ENCODE assay signal across 15 cellular contexts in genomic region chr5:179304466-179304865, GRCh38. TPM values are rescaled to one million over a fixed set of nuclear protein-coding genes. Genes with fewer than 3 reads are reported as not detected.
DNase-seq lines count a peak whose midpoint lies in the region; ATAC-seq, FAIRE-seq and TF ChIP-seq lines count a peak whose summit lies in the region.
"Had no signal": no experiment of that assay in that cellular context is flagged by ENCODE, and none has a peak within 500 bp of the region (broad histone marks: within the 10 kb centered on the region; RNA-seq: fewer than 3 reads in every experiment).

No MANE protein-coding gene starts in this region.

- no peaks in the 10 kb centered on the region for H4K20me1 ChIP-seq in mammary epithelial cell (ENCODE audit: insufficient read depth, low read length)
- H4K20me1 ChIP-seq in astrocyte (ENCODE audit: insufficient read depth, low read length): no peaks in the 10 kb centered on the region

- ATAC-seq in HG03432 (IDR thresholded peaks at IDR 0.05; ENCODE audit: unreplicated experiment): no peak
- ATAC-seq: A549, Panc1 had no signal

- no TSS peak for BruUV-seq in MCF 10A (replicated peaks; lab: Mats Ljungman, UMichigan)
- BruUV-seq in mammary epithelial cell (replicated peaks; lab: Mats Ljungman, UMichigan): no TSS peak

- H3K9me3 ChIP-seq in mammary epithelial cell (replicated peaks; ENCODE audit: insufficient read depth, low read length) (peaks cover 32% of the 10 kb centered on the region), astrocyte (ENCODE audit: insufficient read depth, low read depth, low read length) (no peaks in the 10 kb centered on the region), tibial artery (peaks cover 0 to 15% (median 0%) of the 10 kb centered on the region in 3 donors), breast epithelium (peaks cover 5 to 14% of the 10 kb centered on the region in 2 donors)
- H3K9me3 ChIP-seq: A549, thyroid gland had no signal

- H3K4me1 Mint-ChIP-seq in MCF 10A (ENCODE audit: insufficient read depth, unreplicated experiment) (peaks cover 33% of the 10 kb centered on the region), astrocyte (ENCODE audit: low read depth, unreplicated experiment) (no peaks in the 10 kb centered on the region)

- FAIRE-seq in astrocyte (lab: Jason Lieb, UNC): peak; percentile 95
- FAIRE-seq in islet of Langerhans (lab: Jason Lieb, UNC): peak; percentile 9
- FAIRE-seq: A549 had no signal

- 80% methylated on average over 5 of the region's 5 CpGs for WGBS in mammary epithelial cell (ENCODE audit: low coverage, missing lambda C conversion rate)

- intact Hi-C loops in MCF 10A (cut with micrococcal nuclease): loop anchor here (2.0 kb wide), 1 partner anchor 52 kb away; no protein-coding TSS in a partner anchor
- intact Hi-C loops in mammary epithelial cell (cut with micrococcal nuclease): no loop called here
- intact Hi-C loops in tibial artery (cut with DNase I; ENCODE audit: low total_unique reads): no loop called here
- intact Hi-C loops in breast epithelium (cut with DNase I; ENCODE audit: low total_unique reads): no loop called here

- H3K4me1 ChIP-seq in mammary epithelial cell (ENCODE audit: insufficient read depth, low read length): no peaks in the 10 kb centered on the region
- H3K4me1 ChIP-seq in astrocyte (ENCODE audit: insufficient read depth, low read length): no peaks in the 10 kb centered on the region
- peaks cover 0 to 59% (median 18%) of the 10 kb centered on the region in 4 donors for H3K4me1 ChIP-seq in tibial artery
- H3K4me1 ChIP-seq in breast epithelium: no peaks in the 10 kb centered on the region
- H3K4me1 ChIP-seq: A549, thyroid gland had no signal

- H3K36me3 Mint-ChIP-seq in MCF 10A (ENCODE audit: insufficient read depth, unreplicated experiment) (peaks cover 6% of the 10 kb centered on the region), astrocyte (ENCODE audit: low read depth, unreplicated experiment) (peaks cover 9% of the 10 kb centered on the region)

- peak overlapping the region; percentile 1 for H3K4me3 Mint-ChIP-seq in MCF 10A (ENCODE audit: unreplicated experiment)
- no peak overlapping the region for H3K4me3 Mint-ChIP-seq in astrocyte (ENCODE audit: unreplicated experiment)
- H3K4me3 Mint-ChIP-seq: T-helper 1 cell treated with Interleukin-12 subunit alpha and Interleukin-12 subunit beta and Interleukin-4 antibody, amounts not matched to agents 30 μg/mL and 1 μg/mL, for 36 hours had no signal

- peak overlapping the region; percentile 68 for H3K27ac Mint-ChIP-seq in MCF 10A (ENCODE audit: low read depth, unreplicated experiment)
- H3K27ac Mint-ChIP-seq in astrocyte (ENCODE audit: unreplicated experiment): no peak overlapping the region
- H3K27ac Mint-ChIP-seq: T-helper 1 cell treated with Interleukin-12 subunit alpha and Interleukin-12 subunit beta and Interleukin-4 antibody, amounts not matched to agents 30 μg/mL and 1 μg/mL, for 36 hours had no signal

- H3K36me3 ChIP-seq in mammary epithelial cell (ENCODE audit: insufficient read depth, low read length) (no peaks in the 10 kb centered on the region), astrocyte (ENCODE audit: insufficient read depth, low read length) (no peaks in the 10 kb centered on the region), tibial artery (no peaks in the 10 kb centered on the region), breast epithelium (no peaks in the 10 kb centered on the region)
- H3K36me3 ChIP-seq: thyroid gland had no signal

- POLR2A ChIA-PET in MCF 10A (lab: Yijun Ruan, JAX): no interaction called here

- H3K27me3 ChIP-seq in mammary epithelial cell (ENCODE audit: insufficient read depth, low read length) (no peaks in the 10 kb centered on the region), astrocyte (ENCODE audit: insufficient read depth, low read length) (no peaks in the 10 kb centered on the region), tibial artery (no peaks in the 10 kb centered on the region), breast epithelium (no peaks in the 10 kb centered on the region)
- H3K27me3 ChIP-seq: thyroid gland had no signal

- in situ Hi-C loops in mammary epithelial cell (cut with MboI; ENCODE audit: low sequenced_read_pairs in 2 of 2) (no loop called here), GM13976 (cut with MboI; ENCODE audit: low sequenced_read_pairs, unreplicated experiment) (no loop called here)

- TF ChIP-seq CTCF in MCF 10A (IDR thresholded peaks at IDR 0.05; ENCODE audit: unreplicated experiment) (no peak), mammary epithelial cell (conservative IDR thresholded peaks at IDR 0.05 in 1 of 2, IDR thresholded peaks at IDR 0.05 in 1 of 2; ENCODE audit: extremely low read depth in 1 of 2, insufficient read depth in 1 of 2, low read depth in 1 of 2, low read length in 2 of 2) (no peak), astrocyte (IDR thresholded peaks at IDR 0.05; ENCODE audit: insufficient read depth, low read depth, low read length) (no peak), tibial artery (IDR thresholded peaks at IDR 0.05) (no peak), breast epithelium (IDR thresholded peaks at IDR 0.05) (no peak), GM13976 (IDR thresholded peaks at IDR 0.05; ENCODE audit: borderline replicate concordance, control extremely low read depth, extremely low read depth, insufficient read depth, missing control alignments) (no peak)

- H3K4me3 ChIP-seq in mammary epithelial cell (replicated peaks in 1 of 3; ENCODE audit: insufficient read depth in 1 of 3, low read depth in 2 of 3, low read length in 3 of 3) (no peak overlapping the region), astrocyte (ENCODE audit: insufficient read depth, low read depth, low read length) (no peak overlapping the region), tibial artery (no peak overlapping the region), breast epithelium (no peak overlapping the region)
- H3K4me3 ChIP-seq: A549, thyroid gland had no signal

- no peak for TF ChIP-seq POLR2A in breast epithelium (IDR thresholded peaks at IDR 0.05)

- H2AFZ ChIP-seq in mammary epithelial cell (ENCODE audit: low read depth, low read length) (no peak overlapping the region), astrocyte (ENCODE audit: low read depth, low read length) (no peak overlapping the region)

- dilution Hi-C loops in mammary epithelial cell (cut with HindIII; ENCODE audit: low sequenced_read_pairs): no loop called here

- H3K9me3 Mint-ChIP-seq in MCF 10A (ENCODE audit: unreplicated experiment): peaks cover 17% of the 10 kb centered on the region
- H3K9me3 Mint-ChIP-seq in astrocyte (ENCODE audit: unreplicated experiment): peaks cover 24% of the 10 kb centered on the region

- DNase-seq in MCF 10A (ENCODE audit: unreplicated experiment) (peak; percentile 65), mammary epithelial cell (no peak), astrocyte (ENCODE audit: low read depth) (peak; percentile 81), tibial artery (no peak), breast epithelium (ENCODE audit: low spot score in 2 of 2) (no peak), GM13976 (ENCODE audit: low spot score) (no peak)
- DNase-seq: activated CD4-positive, CD25-positive, alpha-beta regulatory T cell treated with anti-CD3 and anti-CD28 coated beads, Interleukin-2, amount 50 U/mL, for 72 hours; anterior cingulate cortex; NCI-H524; thyroid gland had no signal

- H3K79me2 ChIP-seq in mammary epithelial cell (ENCODE audit: insufficient read depth, low read length): no peaks in the 10 kb centered on the region
- H3K79me2 ChIP-seq in astrocyte (ENCODE audit: insufficient read depth, low read length): no peaks in the 10 kb centered on the region

- H3K27ac ChIP-seq in mammary epithelial cell (ENCODE audit: insufficient read depth, low read depth, low read length) (no peak overlapping the region), astrocyte (ENCODE audit: low read depth, low read length) (peak overlapping the region; percentile 66), tibial artery (peak overlapping the region; percentile 62 to 71), breast epithelium (peak overlapping the region in 1 of 2 donors; percentile 43)
- H3K27ac ChIP-seq: A549 had no signal

- no peaks in the 10 kb centered on the region for H3K27me3 Mint-ChIP-seq in MCF 10A (ENCODE audit: insufficient read depth, unreplicated experiment)
- H3K27me3 Mint-ChIP-seq in astrocyte (ENCODE audit: low read depth, unreplicated experiment): no peaks in the 10 kb centered on the region

- CTCF ChIA-PET in MCF 10A (lab: Yijun Ruan, JAX) (no interaction called here), mammary epithelial cell (lab: Charles Lee; ENCODE audit: low non-redundant PET) (no interaction called here)

- no peak overlapping the region for H3K4me2 ChIP-seq in mammary epithelial cell (ENCODE audit: insufficient read depth, low read depth, low read length)
- H3K4me2 ChIP-seq in astrocyte (ENCODE audit: low read length): peak overlapping the region; percentile 44
- H3K4me2 ChIP-seq: A549 had no signal

- H3K9ac ChIP-seq in mammary epithelial cell (ENCODE audit: insufficient read depth, low read length) (no peak overlapping the region), astrocyte (ENCODE audit: low read length) (peak overlapping the region; percentile 34)

RNA-seq across cellular contexts. Expression of gene ADAMTS2, which starts 40.8 kb away (rescaled TPM):
- 0.17 TPM in 1 of 2 replicates, not detected in the other for total RNA-seq in MCF 10A (2022)
- total RNA-seq in mammary epithelial cell: under 1 TPM in 1 of 2 donors, not detected in 1; 0.33 TPM
- 0.01 TPM for polyA plus RNA-seq in mammary epithelial cell
- not detected for polyA minus RNA-seq in mammary epithelial cell
- total RNA-seq in astrocyte: 18.8 and 26.6 TPM in 2 replicates
- 10 to 100 TPM; 11.3 to 51.8 (median 19.7) TPM for total RNA-seq in breast epithelium
- polyA plus RNA-seq: A549 had no signal

Comparison
In these comparisons a context has a peak if more than half of its experiments do, and no peak if none do; other contexts are left out.
1. DNase-seq: peak in MCF 10A (single experiment) and astrocyte (single experiment); none in mammary epithelial cell (single experiment), tibial artery (0 of 2), breast epithelium (0 of 2) and GM13976 (single experiment).
2. RNA of gene ADAMTS2, which starts 40.8 kb away (total RNA-seq): 11.3 to 51.8 TPM in breast epithelium and 18.8 to 26.6 TPM in astrocyte; 0.33 TPM in mammary epithelial cell and 0.17 TPM in MCF 10A; every median in the first group is over 4 times any median in the second.